9 cellular contexts compared by ENCODE assay signal in the genomic region with DNA sequence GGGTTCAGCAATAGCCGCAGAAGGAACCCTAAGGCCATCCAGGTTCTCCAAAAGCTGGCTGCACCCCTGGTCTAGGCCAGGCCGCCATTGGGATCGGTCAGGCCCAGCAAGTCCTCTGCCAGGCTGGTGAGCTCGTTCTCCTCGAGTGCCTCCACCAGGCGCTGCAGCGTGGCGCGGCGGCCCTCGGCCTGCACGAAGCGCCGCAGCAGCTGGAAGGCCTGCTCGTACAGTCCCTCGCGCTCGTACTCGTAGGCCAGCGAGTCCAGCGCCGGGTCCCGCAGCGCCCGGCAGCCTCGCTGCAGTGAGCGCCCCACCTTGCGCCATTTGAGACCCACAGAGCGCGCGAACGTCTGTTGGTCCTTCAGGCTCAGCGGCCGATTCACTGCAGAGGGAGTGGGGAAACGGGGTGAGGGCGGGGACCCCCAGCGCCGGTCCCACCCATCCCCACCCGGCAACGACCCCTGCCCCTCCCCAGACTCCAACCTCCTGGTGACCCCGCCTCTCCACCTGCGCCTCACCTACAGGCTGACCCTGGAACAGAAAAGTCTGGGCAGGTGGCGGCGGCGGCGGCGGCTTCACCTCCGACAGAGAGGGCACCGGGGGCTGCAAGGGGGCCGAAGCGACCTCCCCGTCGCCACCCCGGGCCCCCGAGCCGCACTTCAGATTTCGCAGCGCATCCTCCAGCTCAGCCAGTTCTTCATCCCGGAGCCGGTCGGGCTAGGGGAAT. TPM values are rescaled to one million over a fixed set of nuclear protein-coding genes. Genes with fewer than 3 reads are reported as not detected.
DNase-seq lines count a peak whose midpoint lies in the region; ATAC-seq and TF ChIP-seq lines count a peak whose summit lies in the region.
"Had no signal": no experiment of that assay in that cellular context is flagged by ENCODE, and none has a peak within 500 bp of the region (broad histone marks: within the 10 kb centered on the region; RNA-seq: fewer than 3 reads in every experiment).

No MANE protein-coding gene starts in this region.

- no peaks in the 10 kb centered on the region for H3K36me3 ChIP-seq in testis (ENCODE audit: low read depth, missing control alignments)

- H3K4me3 Mint-ChIP-seq in activated CD4-positive, alpha-beta memory T cell treated with anti-CD3 and anti-CD28 coated beads, Interleukin-2, amount 10 ng/mL, durations not matched to agents 7 days and 5 days, result peak overlapping the region; percentile 74
- peak overlapping the region in 1 of 5 donors; percentile 72 for H3K4me3 Mint-ChIP-seq in immature natural killer cell

- H3K27me3 ChIP-seq in testis, result no peaks in the 10 kb centered on the region

- peak; percentile 46 for DNase-seq in Right ventricle myocardium superior
- DNase-seq in Right ventricle myocardium inferior (ENCODE audit: missing footprints), result no peak
- DNase-seq in activated CD4-positive, alpha-beta memory T cell treated with anti-CD3 and anti-CD28 coated beads, Interleukin-2, amount 10 ng/mL, durations not matched to agents 7 days and 5 days, result no peak
- peak; percentile 30 for DNase-seq in iPS-NIHi11 (ENCODE audit: low spot score)
- no peak for DNase-seq in testis
- no peak for DNase-seq in immature natural killer cell
- DNase-seq in NCI-H446 treated with DMSO at 0.1 percent for 48 hours (lab: John Stamatoyannopoulos, UW), result no peak

- TF ChIP-seq POLR2A in testis (IDR thresholded peaks at IDR 0.05), result no peak

- no peak for TF ChIP-seq CTCF in testis (IDR thresholded peaks at IDR 0.05)

- H3K4me3 ChIP-seq in testis, result peak overlapping the region; percentile 29 to 50

- CTCF ChIA-PET in activated CD4-positive, alpha-beta memory T cell treated with anti-CD3 and anti-CD28 coated beads, Interleukin-2, amount 10 ng/mL, durations not matched to agents 7 days and 5 days (lab: Charles Lee), result interaction anchor here (0.6 to 6.1 kb wide), 60 partner anchors 7 to 280 kb away, joined by 3 to 152 read pairs (median 6); a partner anchor contains a TSS

- peaks cover 49% of the 10 kb centered on the region for H3K36me3 Mint-ChIP-seq in activated CD4-positive, alpha-beta memory T cell treated with anti-CD3 and anti-CD28 coated beads, Interleukin-2, amount 10 ng/mL, durations not matched to agents 7 days and 5 days (ENCODE audit: low read depth)
- no peaks in the 10 kb centered on the region for H3K36me3 Mint-ChIP-seq in immature natural killer cell

- no peak overlapping the region for H3K27ac ChIP-seq in testis
- H3K27ac ChIP-seq: epithelial cell of prostate had no signal

- POLR2A ChIA-PET in activated CD4-positive, alpha-beta memory T cell treated with anti-CD3 and anti-CD28 coated beads, Interleukin-2, amount 10 ng/mL, durations not matched to agents 7 days and 5 days (lab: Charles Lee), result interaction anchor here (0.7 to 4.5 kb wide), 23 partner anchors 10 to 274 kb away, joined by 3 to 28 read pairs (median 3); a partner anchor contains a TSS

- peaks cover 65% of the 10 kb centered on the region for H3K4me1 Mint-ChIP-seq in activated CD4-positive, alpha-beta memory T cell treated with anti-CD3 and anti-CD28 coated beads, Interleukin-2, amount 10 ng/mL, durations not matched to agents 7 days and 5 days
- peaks cover 20 to 27% of the 10 kb centered on the region in 2 donors for H3K4me1 Mint-ChIP-seq in immature natural killer cell

- H3K9me3 ChIP-seq in testis, result no peaks in the 10 kb centered on the region

- H3K4me1 ChIP-seq in testis, result peaks cover 16% of the 10 kb centered on the region

- ATAC-seq in Right ventricle myocardium superior (ENCODE audit: poor library complexity) (no peak), Right ventricle myocardium inferior (no peak), GM19324 (IDR thresholded peaks at IDR 0.05; ENCODE audit: low FRiP score, unreplicated experiment) (no peak)

- WGBS in testis, 2 donors, result 32 to 36% methylated on average over 18 to 51 of the region's 61 CpGs

- H3K9me3 Mint-ChIP-seq in activated CD4-positive, alpha-beta memory T cell treated with anti-CD3 and anti-CD28 coated beads, Interleukin-2, amount 10 ng/mL, durations not matched to agents 7 days and 5 days, result no peaks in the 10 kb centered on the region
- H3K9me3 Mint-ChIP-seq in immature natural killer cell, result no peaks in the 10 kb centered on the region

- intact Hi-C loops in Right ventricle myocardium superior (cut with DNase I), result loop anchor here (2.0 kb wide), 1 partner anchor 176 kb away; no protein-coding TSS in a partner anchor
- intact Hi-C loops in Right ventricle myocardium inferior (cut with DNase I), result loop anchor here (1.0 to 5.0 kb wide), 3 partner anchors 42 to 177 kb away; a partner anchor contains a TSS
- intact Hi-C loops in testis (cut with DNase I; ENCODE audit: low total_unique reads), result loop anchor here (5.0 kb wide), 1 partner anchor 177 kb away; no protein-coding TSS in a partner anchor

- no peaks in the 10 kb centered on the region for H3K27me3 Mint-ChIP-seq in activated CD4-positive, alpha-beta memory T cell treated with anti-CD3 and anti-CD28 coated beads, Interleukin-2, amount 10 ng/mL, durations not matched to agents 7 days and 5 days
- peaks cover 2 to 7% (median 2%) of the 10 kb centered on the region in 3 donors for H3K27me3 Mint-ChIP-seq in immature natural killer cell (ENCODE audit: low read depth in 3 of 3)

- no peak overlapping the region for H3K27ac Mint-ChIP-seq in activated CD4-positive, alpha-beta memory T cell treated with anti-CD3 and anti-CD28 coated beads, Interleukin-2, amount 10 ng/mL, durations not matched to agents 7 days and 5 days
- H3K27ac Mint-ChIP-seq in immature natural killer cell, result no peak overlapping the region

RNA-seq across cellular contexts. Expression of a gene that starts 3.9 kb away (rescaled TPM):
- total RNA-seq in Right ventricle myocardium superior, result 8.1 TPM
- total RNA-seq in Right ventricle myocardium inferior, result 9.3 TPM
- 10 to 100 TPM; 14.6 to 16.2 TPM for total RNA-seq in activated CD4-positive, alpha-beta memory T cell treated with anti-CD3 and anti-CD28 coated beads, Interleukin-2, amount 10 ng/mL, durations not matched to agents 7 days and 5 days
- total RNA-seq in testis, result 10 to 100 TPM; 18.6 to 24.6 TPM
- 18.0 TPM for polyA plus RNA-seq in testis (ENCODE audit: insufficient read depth, low read depth, low replicate concordance)
- polyA plus RNA-seq in immature natural killer cell, result under 1 TPM in 2 of 3 donors, not detected in 1; 0.13 to 0.18 TPM

RNA-seq across cellular contexts. Expression of a gene that starts 5.0 kb away (rescaled TPM):
- total RNA-seq in Right ventricle myocardium superior, result 9.0 TPM
- 8.2 TPM for total RNA-seq in Right ventricle myocardium inferior
- 10 to 100 TPM; 96.9 to 97.3 TPM for total RNA-seq in activated CD4-positive, alpha-beta memory T cell treated with anti-CD3 and anti-CD28 coated beads, Interleukin-2, amount 10 ng/mL, durations not matched to agents 7 days and 5 days
- 10 to 100 TPM; 15.9 to 23.9 TPM for total RNA-seq in testis
- 7.4 TPM for polyA plus RNA-seq in testis (ENCODE audit: insufficient read depth, low read depth, low replicate concordance)
- 10 to 100 TPM; 44.9 to 53.7 (median 49.4) TPM for polyA plus RNA-seq in immature natural killer cell

RNA-seq across cellular contexts. Expression of a gene that starts 5.0 kb away (rescaled TPM):
- 9.5 TPM for total RNA-seq in Right ventricle myocardium superior
- total RNA-seq in Right ventricle myocardium inferior, result 10.8 TPM
- 10 to 100 TPM; 52.3 to 54.4 TPM for total RNA-seq in activated CD4-positive, alpha-beta memory T cell treated with anti-CD3 and anti-CD28 coated beads, Interleukin-2, amount 10 ng/mL, durations not matched to agents 7 days and 5 days
- total RNA-seq in testis, result 10 to 100 TPM; 20.6 to 26.9 TPM
- polyA plus RNA-seq in testis (ENCODE audit: insufficient read depth, low read depth, low replicate concordance), result 3.7 TPM
- 1 to 10 TPM; 3.8 to 7.4 (median 5.7) TPM for polyA plus RNA-seq in immature natural killer cell

RNA-seq across cellular contexts. Expression of a gene that starts 9.8 kb away (rescaled TPM):
- 62.9 TPM for total RNA-seq in Right ventricle myocardium superior
- 49.9 TPM for total RNA-seq in Right ventricle myocardium inferior
- 100 to 1,000 TPM; 107 to 110 TPM for total RNA-seq in activated CD4-positive, alpha-beta memory T cell treated with anti-CD3 and anti-CD28 coated beads, Interleukin-2, amount 10 ng/mL, durations not matched to agents 7 days and 5 days
- 10 to 100 TPM; 63.4 to 78.3 TPM for total RNA-seq in testis
- 20.2 TPM for polyA plus RNA-seq in testis (ENCODE audit: insufficient read depth, low read depth, low replicate concordance)
- not detected for polyA plus RNA-seq in immature natural killer cell

RNA-seq across cellular contexts. Expression of a gene that starts 15.6 kb away (rescaled TPM):
- 105 TPM for total RNA-seq in Right ventricle myocardium superior
- total RNA-seq in Right ventricle myocardium inferior, result 109 TPM
- 10 to 100 TPM; 35.6 to 36.7 TPM for total RNA-seq in activated CD4-positive, alpha-beta memory T cell treated with anti-CD3 and anti-CD28 coated beads, Interleukin-2, amount 10 ng/mL, durations not matched to agents 7 days and 5 days
- total RNA-seq in testis, result 10 to 100 TPM; 16.2 to 34.9 TPM
- 11.8 TPM for polyA plus RNA-seq in testis (ENCODE audit: insufficient read depth, low read depth, low replicate concordance)
- under 1 TPM in 2 of 3 donors, not detected in 1; 0.18 to 0.47 TPM for polyA plus RNA-seq in immature natural killer cell

Comparison
In these comparisons a context has a peak if more than half of its experiments do, and no peak if none do; other contexts are left out.
1. DNase-seq: peak in Right ventricle myocardium superior (single experiment) and iPS-NIHi11 (single experiment); none in Right ventricle myocardium inferior (single experiment), activated CD4-positive, alpha-beta memory T cell treated with anti-CD3 and anti-CD28 coated beads, Interleukin-2, amount 10 ng/mL, durations not matched to agents 7 days and 5 days (single experiment), testis (single experiment), immature natural killer cell (0 of 3) and NCI-H446 treated with DMSO at 0.1 percent for 48 hours (single experiment).